Comparison of ENCODE assay signal across 8 cellular contexts in the genomic region with DNA sequence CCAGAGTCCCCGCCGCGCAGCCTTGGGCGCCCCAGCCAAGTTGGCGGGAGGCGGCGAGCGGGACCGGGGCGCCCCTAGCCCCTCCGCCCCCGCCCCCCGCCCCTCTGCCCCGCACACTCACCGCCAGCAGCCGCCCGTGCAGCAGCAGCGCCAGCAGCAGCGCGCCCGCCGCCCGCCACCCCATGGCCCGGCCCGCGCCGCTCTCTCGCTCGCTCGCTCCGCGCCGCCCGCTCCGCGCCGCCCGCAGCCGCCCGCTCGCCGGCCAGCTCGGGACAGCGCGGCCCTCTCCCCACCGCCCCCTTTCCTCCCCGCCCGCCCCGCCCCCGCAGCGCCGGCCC. TPM values are rescaled to one million over a fixed set of nuclear protein-coding genes. Genes with fewer than 3 reads are reported as not detected.
A peak's percentile ranks its signal among the peaks of the same experiment; 100 is the strongest.
DNase-seq lines count a peak whose midpoint lies in the region; ATAC-seq, FAIRE-seq and TF ChIP-seq lines count a peak whose summit lies in the region.

A gene (minus strand): TSS at position 277 of the 338 bp plus-strand sequence. CDS start 93 bp downstream, at position 184.

- WGBS in A549 (ENCODE audit: missing lambda C conversion rate) = no CpG with 5 or more reads among the region's 52 CpGs
- WGBS in HUES64 = under 1% methylated on average over 37 of the region's 52 CpGs
- 0% methylated on average over 2 of the region's 52 CpGs; no CpG with 5 or more reads in 1 of the 2 experiments for WGBS in mesodermal cell (ENCODE audit: insufficient coverage in 2 of 2), 2 experiments

- TF ChIP-seq POLR2A in A549 (IDR thresholded peaks at IDR 0.05; ENCODE audit: low read length) = peak; percentile 66
- no peak for TF ChIP-seq POLR2A in uterus (IDR thresholded peaks at IDR 0.05)

- peak within 1 kb of the TSS; percentile 76 for H3K4me3 ChIP-seq in A549
- H3K4me3 ChIP-seq in HUES64 (ENCODE audit: low read length) = peak within 1 kb of the TSS; percentile 70
- peak within 1 kb of the TSS; percentile 74 for H3K4me3 ChIP-seq in coronary artery
- peak within 1 kb of the TSS; percentile 84 for H3K4me3 ChIP-seq in mesodermal cell (ENCODE audit: extremely low read depth, insufficient read depth, low read length, poor library complexity, severe bottlenecking)
- peak within 1 kb of the TSS; percentile 53 to 85 for H3K4me3 ChIP-seq in uterus

- peak within 1 kb of the TSS; percentile 92 for H3K4me2 ChIP-seq in A549

- CTCF ChIA-PET in A549 (lab: Yijun Ruan, JAX) = interaction anchor here (1.0 to 1.8 kb wide), 2 partner anchors 27 to 28 kb away, joined by 4 read pairs; no protein-coding TSS in a partner anchor

- peak in 1 of 2 experiments; percentile 28; a peak in 2 of 6 replicates for ATAC-seq in A549

- TF ChIP-seq CTCF in A549 (IDR thresholded peaks at IDR 0.05) (no peak), coronary artery (IDR thresholded peaks at IDR 0.05) (no peak), uterus (IDR thresholded peaks at IDR 0.05) (no peak)

- H3K9me3 ChIP-seq in A549 = no peaks in the 10 kb centered on the region
- no peaks in the 10 kb centered on the region for H3K9me3 ChIP-seq in HUES64 (ENCODE audit: insufficient read depth, low read depth, low read length)
- H3K9me3 ChIP-seq in mesodermal cell (ENCODE audit: control insufficient read depth, low read length) = no peaks in the 10 kb centered on the region
- no peaks in the 10 kb centered on the region for H3K9me3 ChIP-seq in uterus

- intact Hi-C loops in uterus (cut with DNase I; ENCODE audit: low total_unique reads) = no loop called here

- TF ChIP-seq RAD21 in A549 (conservative IDR thresholded peaks at IDR 0.05 in 1 of 2, IDR thresholded peaks at IDR 0.05 in 1 of 2) = no peak

- FAIRE-seq in A549 (lab: Jason Lieb, UNC) = no peak

- no peaks in the 10 kb centered on the region for H3K36me3 ChIP-seq in HUES64 (ENCODE audit: insufficient read depth, low read length)
- peaks cover 4% of the 10 kb centered on the region for H3K36me3 ChIP-seq in mesodermal cell (ENCODE audit: control insufficient read depth, insufficient read depth, low read length)
- H3K36me3 ChIP-seq in uterus = no peaks in the 10 kb centered on the region

- DNase-seq in A549 (ENCODE audit: low read depth in 1 of 2, low spot score in 1 of 2) (no peak), coronary artery (ENCODE audit: low spot score) (no peak), uterus (no peak), DMS53 treated with DMSO at 0.1 percent for 48 hours (lab: John Stamatoyannopoulos, UW; ENCODE audit: unreplicated experiment) (no peak), DMS153 treated with DMSO at 0.1 percent for 48 hours (lab: John Stamatoyannopoulos, UW; ENCODE audit: unreplicated experiment) (no peak), NCI-H1092 (lab: John Stamatoyannopoulos, UW) (no peak)

- no peak for TF ChIP-seq EP300 in A549 (IDR thresholded peaks at IDR 0.05)

- H3K27ac ChIP-seq in A549 (peak within 1 kb of the TSS; percentile 98 to 100), HUES64 (ENCODE audit: low read depth, low read length) (no peak within 1 kb of the TSS), coronary artery (peak within 1 kb of the TSS; percentile 96 to 99), mesodermal cell (ENCODE audit: low read depth, low read length, severe bottlenecking) (peak within 1 kb of the TSS; percentile 64), uterus (peak within 1 kb of the TSS; percentile 93 to 94)

- POLR2A ChIA-PET in A549 (lab: Yijun Ruan, JAX) = interaction anchor here (1.8 kb wide), 1 partner anchor 9 kb away, joined by 5 read pairs; no protein-coding TSS in a partner anchor

- H3K27me3 ChIP-seq in HUES64 (ENCODE audit: insufficient read depth, low read length) = no peaks in the 10 kb centered on the region
- H3K27me3 ChIP-seq in uterus = no peaks in the 10 kb centered on the region

- peak within 1 kb of the TSS; percentile 73 for H3K9ac ChIP-seq in HUES64 (ENCODE audit: low read depth, low read length)

- H3K4me1 ChIP-seq in A549 = peaks cover 69% of the 10 kb centered on the region
- peaks cover 20% of the 10 kb centered on the region; the same call in 1 of the 2 replicates for H3K4me1 ChIP-seq in HUES64 (ENCODE audit: insufficient read depth, low read length)
- peaks cover 63% of the 10 kb centered on the region for H3K4me1 ChIP-seq in mesodermal cell (ENCODE audit: control insufficient read depth, insufficient read depth, low read length, poor library complexity, severe bottlenecking)
- peaks cover 5 to 26% of the 10 kb centered on the region in 2 donors for H3K4me1 ChIP-seq in uterus

TF ChIP-seq in A549, 52 proteins besides CTCF, POLR2A, EP300 and RAD21:
- no peak for TF ChIP-seq FOXS1 (CRISPR knock-in tag; IDR thresholded peaks at IDR 0.05)
- peak in 1 of 2 experiments; percentile 61; a peak in 2 of 5 replicates for TF ChIP-seq JUN (IDR thresholded peaks at IDR 0.05)

RNA-seq across cellular contexts. Expression of the gene that starts here (rescaled TPM):
- polyA plus RNA-seq in A549 (2011; rRNA removed) (7.0 and 8.3 TPM in 2 replicates), A549 (2017; fragmentation: RNase III; extraction: RNeasy Plus Mini Kit Qiagen cat#74134 plus additional on column Dnase treatment) (42.7 to 51.6 TPM (median 43.5 TPM) in 3 replicates)
- polyA plus RNA-seq in A549 (2012; cell fraction: cytosol; rRNA removed) = 26.3 and 36.6 TPM in 2 replicates
- 187 and 265 TPM in 2 replicates for polyA plus RNA-seq in A549 (2012; cell fraction: nucleus; rRNA removed)
- 16.1 and 26.1 TPM in 2 replicates for polyA minus RNA-seq in A549 (2011; rRNA and poly(A)+ RNA removed)
- polyA plus RNA-seq in HUES64 (2013, experiment 1 of 2) = 21.9 TPM
- 31.5 TPM for polyA plus RNA-seq in HUES64 (2013, experiment 2 of 2)
- polyA plus RNA-seq in mesodermal cell (2013, experiment 1 of 2) = 162 TPM
- polyA plus RNA-seq in mesodermal cell (2013, experiment 2 of 2) = 102 TPM
- 100 to 1,000 TPM in 3 of 4 donors, 10 to 100 TPM in 1; 96.8 to 677 (median 290) TPM for total RNA-seq in uterus
